1 cellular context compared by ENCODE assay signal in the genomic region with DNA sequence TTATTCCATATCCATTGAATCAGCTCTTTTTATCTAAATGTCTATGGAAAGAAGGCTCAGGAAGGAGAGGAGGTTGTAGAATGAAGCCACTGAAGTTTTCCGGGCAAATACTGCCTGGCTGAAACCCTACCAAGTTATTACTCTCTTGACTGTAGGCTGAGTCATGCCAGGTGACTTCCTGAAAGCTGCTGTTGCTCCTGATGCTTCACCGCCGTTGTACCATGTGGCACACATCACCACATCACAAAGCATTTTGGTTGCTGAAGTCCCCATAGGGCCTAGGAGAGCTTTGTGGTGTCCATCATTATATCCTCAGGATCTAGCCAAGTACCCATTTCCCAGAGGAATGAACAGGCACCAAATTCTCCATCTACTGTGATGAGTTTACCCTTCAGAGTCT.
TF ChIP-seq lines count a peak whose summit lies in the region.

No MANE protein-coding gene starts in this region.

TF ChIP-seq in A549, 52 proteins besides CTCF, POLR2A, EP300 and RAD21:
- TF ChIP-seq FOSB (CRISPR knock-in tag; IDR thresholded peaks at IDR 0.05) (no peak), POLR2AphosphoS2 (conservative IDR thresholded peaks at IDR 0.05; ENCODE audit: low read length) (no peak), GATA3 (IDR thresholded peaks at IDR 0.05; ENCODE audit: borderline replicate concordance) (no peak), FOXS1 (CRISPR knock-in tag; IDR thresholded peaks at IDR 0.05) (no peak), MAFK (IDR thresholded peaks at IDR 0.05; ENCODE audit: partially characterized antibody) (peak; percentile 15), NR3C1 (IDR thresholded peaks at IDR 0.05) (no peak), SREBF2 (IDR thresholded peaks at IDR 0.05) (no peak)
- TF ChIP-seq, protein P1, sequence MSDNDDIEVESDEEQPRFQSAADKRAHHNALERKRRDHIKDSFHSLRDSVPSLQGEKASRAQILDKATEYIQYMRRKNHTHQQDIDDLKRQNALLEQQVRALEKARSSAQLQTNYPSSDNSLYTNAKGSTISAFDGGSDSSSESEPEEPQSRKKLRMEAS (IDR thresholded peaks at IDR 0.05), result no peak
